Comparison of ENCODE assay signal across 16 cellular contexts in the genomic region with DNA sequence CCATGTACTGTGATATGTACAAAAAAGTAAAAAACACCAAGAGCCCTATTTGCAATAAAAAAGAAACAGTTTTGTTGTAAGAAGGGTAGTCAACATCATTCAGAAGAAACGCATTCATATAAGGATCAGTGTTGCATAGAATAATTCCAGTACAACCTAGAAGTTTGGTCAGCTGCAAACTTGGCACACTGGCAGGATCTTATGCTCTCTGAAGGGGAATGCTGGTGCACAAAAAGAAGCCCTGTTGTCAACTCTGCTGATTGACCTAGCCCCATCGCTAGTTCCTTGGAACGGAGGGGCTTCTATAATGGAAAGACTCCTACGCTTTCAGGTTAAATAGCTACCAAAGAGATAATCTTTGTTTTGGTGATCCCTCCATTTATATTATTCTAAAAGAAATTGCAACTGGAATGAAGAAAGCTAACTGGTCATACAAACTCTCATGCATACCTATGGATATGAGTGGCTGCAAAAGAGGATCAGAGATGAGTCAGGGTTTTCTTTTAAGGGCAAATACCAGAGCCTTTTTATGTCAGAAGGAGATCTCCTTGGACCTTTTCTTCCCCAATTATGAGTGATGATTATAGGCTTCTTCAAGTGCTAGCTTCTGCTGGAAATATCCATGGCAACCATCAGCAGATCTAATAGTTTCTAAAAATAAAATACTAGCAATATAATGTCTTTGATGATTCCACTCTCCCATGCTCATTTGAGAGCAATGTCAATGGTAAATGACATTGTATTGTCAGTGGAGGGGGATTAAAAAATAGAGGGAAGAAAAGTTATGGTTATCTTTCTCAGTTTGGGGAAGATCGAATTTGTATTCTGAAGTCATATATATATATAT.
DNase-seq lines count a peak whose midpoint lies in the region; ATAC-seq and TF ChIP-seq lines count a peak whose summit lies in the region.
"Had no signal": no experiment of that assay in that cellular context is flagged by ENCODE, and none has a peak within 500 bp of the region (broad histone marks: within the 10 kb centered on the region; RNA-seq: fewer than 3 reads in every experiment).

No MANE protein-coding gene starts in this region.

- intact Hi-C loops in IMR-90 (cut with micrococcal nuclease): no loop called here
- intact Hi-C loops in body of pancreas (cut with DNase I): no loop called here

- no peak overlapping the region for H2BK15ac ChIP-seq in IMR-90 (ENCODE audit: low read depth, low read length)

- H3K9me3 ChIP-seq in IMR-90 (ENCODE audit: control insufficient read depth, insufficient read depth, low read length) (no peaks in the 10 kb centered on the region), body of pancreas (no peaks in the 10 kb centered on the region)
- H3K9me3 ChIP-seq: BLaER1 treated with 17β-estradiol and CSF1 and Interleukin-3, amounts not matched to agents 10 nM and 100 nM; gastroesophageal sphincter; right atrium auricular region had no signal

- no peak overlapping the region for H2AK9ac ChIP-seq in IMR-90 (replicated peaks; ENCODE audit: low read depth, low read length, poor library complexity)

- H4K20me1 ChIP-seq in IMR-90 (ENCODE audit: insufficient read depth, low read length): no peaks in the 10 kb centered on the region
- H4K20me1 ChIP-seq: BLaER1 treated with 17β-estradiol and CSF1 and Interleukin-3, amounts not matched to agents 10 nM and 100 nM had no signal

- H3K4me1 ChIP-seq in IMR-90 (ENCODE audit: control insufficient read depth, insufficient read depth, low read length) (peaks cover 2% of the 10 kb centered on the region; the same call in 1 of the 2 replicates), body of pancreas (no peaks in the 10 kb centered on the region)
- H3K4me1 ChIP-seq: BLaER1 treated with 17β-estradiol and CSF1 and Interleukin-3, amounts not matched to agents 10 nM and 100 nM; gastroesophageal sphincter; right atrium auricular region had no signal

- peak overlapping the region; percentile 88 for H2AFZ ChIP-seq in IMR-90 (replicated peaks; ENCODE audit: low read length, poor library complexity)
- H2AFZ ChIP-seq: neural progenitor cell had no signal

- H2BK20ac ChIP-seq in IMR-90 (ENCODE audit: low read depth, low read length): peak overlapping the region; percentile 83; the same call in 1 of the 2 replicates

- H4K8ac ChIP-seq in IMR-90 (ENCODE audit: low read depth in 2 of 2, low read length in 2 of 2): peak overlapping the region in 1 of 2 experiments; percentile 56; a peak in 2 of 4 replicates

- peak overlapping the region; percentile 67 for H2BK5ac ChIP-seq in IMR-90 (ENCODE audit: low read depth, low read length, poor library complexity, severe bottlenecking)

- H3K36me3 ChIP-seq in IMR-90 (ENCODE audit: control insufficient read depth, insufficient read depth, low read length) (no peaks in the 10 kb centered on the region), brain microvascular endothelial cell (replicated peaks) (no peaks in the 10 kb centered on the region), body of pancreas (replicated peaks in 1 of 2; ENCODE audit: insufficient read depth in 1 of 2, low read depth in 2 of 2) (no peaks in the 10 kb centered on the region)
- H3K36me3 ChIP-seq: BLaER1 treated with 17β-estradiol and CSF1 and Interleukin-3, amounts not matched to agents 10 nM and 100 nM; gastroesophageal sphincter; neural progenitor cell; right atrium auricular region had no signal

- TF ChIP-seq CTCF in IMR-90 (conservative IDR thresholded peaks at IDR 0.05; ENCODE audit: low read depth, low read length) (no peak), brain microvascular endothelial cell (IDR thresholded peaks at IDR 0.05; ENCODE audit: low read depth, low read length, missing control alignments) (no peak), body of pancreas (IDR thresholded peaks at IDR 0.05) (no peak)

- no peak overlapping the region for H3K56ac ChIP-seq in IMR-90 (ENCODE audit: extremely low read depth, insufficient read depth, low read length)

- H3K9me1 ChIP-seq in IMR-90 (ENCODE audit: insufficient read depth, low read length): no peaks in the 10 kb centered on the region

- H2AK5ac ChIP-seq in IMR-90 (ENCODE audit: low read depth, low read length): no peak overlapping the region

- H3K23ac ChIP-seq in IMR-90 (ENCODE audit: low read depth, low read length): no peak overlapping the region

- no TSS peak for BruUV-seq in IMR-90 (replicated peaks; lab: Mats Ljungman, UMichigan)

- in situ Hi-C loops in IMR-90 (cut with MboI; ENCODE audit: low sequenced_read_pairs) (no loop called here), brain microvascular endothelial cell (cut with HindIII; ENCODE audit: low pct_ligation_motif_present, low sequenced_read_pairs) (no loop called here)

- H3K27me3 ChIP-seq in IMR-90 (ENCODE audit: control insufficient read depth, insufficient read depth, low read length) (no peaks in the 10 kb centered on the region), brain microvascular endothelial cell (replicated peaks) (no peaks in the 10 kb centered on the region), body of pancreas (no peaks in the 10 kb centered on the region)
- H3K27me3 ChIP-seq: BLaER1 treated with 17β-estradiol and CSF1 and Interleukin-3, amounts not matched to agents 10 nM and 100 nM; gastroesophageal sphincter; neural progenitor cell; right atrium auricular region had no signal

- TF ChIP-seq RAD21 in IMR-90 (IDR thresholded peaks at IDR 0.05; ENCODE audit: low read length): no peak

- H3K9ac ChIP-seq in IMR-90 (ENCODE audit: low read depth, low read length): no peak overlapping the region
- H3K9ac ChIP-seq: BLaER1 treated with 17β-estradiol and CSF1 and Interleukin-3, amounts not matched to agents 10 nM and 100 nM; neural progenitor cell had no signal

- TF ChIP-seq POLR2A in IMR-90 (IDR thresholded peaks at IDR 0.05; ENCODE audit: low read depth, low read length): no peak
- no peak for TF ChIP-seq POLR2A in body of pancreas (IDR thresholded peaks at IDR 0.05)

- peak overlapping the region; percentile 49; the same call in 1 of the 2 replicates for H2BK120ac ChIP-seq in IMR-90 (ENCODE audit: low read depth, low read length)

- no peak overlapping the region for H4K5ac ChIP-seq in IMR-90 (ENCODE audit: low read depth, low read length)

- POLR2A ChIA-PET in IMR-90 (lab: Charles Lee; ENCODE audit: unreplicated experiment): no interaction called here

- H3K4ac ChIP-seq in IMR-90 (ENCODE audit: low read depth, low read length): peak overlapping the region; percentile 33; the same call in 1 of the 2 replicates

- H4K91ac ChIP-seq in IMR-90 (ENCODE audit: insufficient read depth, low read depth, low read length): peak overlapping the region; percentile 16; the same call in 1 of the 2 replicates

- WGBS in IMR-90 (ENCODE audit: extremely low coverage in 2 of 2, insufficient read length in 1 of 2), 2 experiments: no CpG with 5 or more reads among the region's 5 CpGs
- 79 to 80% methylated on average over 5 of the region's 5 CpGs for WGBS in body of pancreas, 2 donors

- H3K14ac ChIP-seq in IMR-90 (replicated peaks; ENCODE audit: low read depth, low read length): peak overlapping the region; percentile 49; the same call in 1 of the 2 replicates

- H3K79me1 ChIP-seq in IMR-90 (ENCODE audit: low read depth in 1 of 2, low read length in 2 of 2): no peaks in the 10 kb centered on the region

- H3K27ac ChIP-seq in IMR-90 (ENCODE audit: insufficient read depth, low read length) (peak overlapping the region; percentile 29; the same call in 1 of the 2 replicates), brain microvascular endothelial cell (no peak overlapping the region), body of pancreas (no peak overlapping the region)
- H3K27ac ChIP-seq: BLaER1 treated with 17β-estradiol and CSF1 and Interleukin-3, amounts not matched to agents 10 nM and 100 nM; gastroesophageal sphincter; neural progenitor cell; right atrium auricular region had no signal

- H3K4me3 ChIP-seq in IMR-90 (ENCODE audit: insufficient read depth, low read depth, low read length) (no peak overlapping the region), brain microvascular endothelial cell (ENCODE audit: low read depth, low read length) (no peak overlapping the region), body of pancreas (no peak overlapping the region)
- H3K4me3 ChIP-seq: BLaER1 treated with 17β-estradiol and CSF1 and Interleukin-3, amounts not matched to agents 10 nM and 100 nM; gastroesophageal sphincter; neural progenitor cell; right atrium auricular region had no signal

- no peak overlapping the region for H3K18ac ChIP-seq in IMR-90 (ENCODE audit: low read depth, low read length)

- H3K4me2 ChIP-seq in IMR-90 (ENCODE audit: low read depth, low read length): no peak overlapping the region; the same call in 1 of the 2 replicates
- H3K4me2 ChIP-seq: BLaER1 treated with 17β-estradiol and CSF1 and Interleukin-3, amounts not matched to agents 10 nM and 100 nM; neural progenitor cell had no signal

- CTCF ChIA-PET in IMR-90 (lab: Yijun Ruan, JAX): interaction anchor here (0.8 kb wide), 1 partner anchor 55 kb away, joined by 3 read pairs; no protein-coding TSS in a partner anchor

- peak; percentile 94 for ATAC-seq in IMR-90 (ENCODE audit: low read depth)
- no peak for ATAC-seq in body of pancreas
- ATAC-seq: gastroesophageal sphincter had no signal

- DNase-seq in AG20443 (ENCODE audit: low spot score) (peak; percentile 26), IMR-90 (peak; percentile 84), brain microvascular endothelial cell (peak; percentile 69), kidney tubule cell (ENCODE audit: low spot score) (peak; percentile 43), iPS-NIHi7 (ENCODE audit: extremely low spot score) (no peak), body of pancreas (no peak), DMS153 (lab: John Stamatoyannopoulos, UW) (no peak), NCI-H187 treated with DMSO at 0.1 percent for 48 hours (lab: John Stamatoyannopoulos, UW) (no peak)
- DNase-seq: DMS53; MV-4-11; NCI-H82; stimulated activated CD4-positive, alpha-beta T cell treated with anti-CD3 and anti-CD28 coated beads, Interleukin-2, amount 100 ng/mL, for 24 hours had no signal

- dilution Hi-C loops in IMR-90 (cut with HindIII; ENCODE audit: low sequenced_read_pairs, unreplicated experiment): no loop called here

TF ChIP-seq in IMR-90, 13 proteins besides CTCF, POLR2A, EP300 and RAD21:
- TF ChIP-seq BHLHE40 (IDR thresholded peaks at IDR 0.05; ENCODE audit: low read depth, low read length): no peak
- TF ChIP-seq CHD1 (IDR thresholded peaks at IDR 0.05; ENCODE audit: low read depth, low read length): no peak
- TF ChIP-seq MAFK (IDR thresholded peaks at IDR 0.05; ENCODE audit: low read depth, low read length): peak; percentile 36; the same call in 1 of the 2 replicates
- TF ChIP-seq FOS (IDR thresholded peaks at IDR 0.05; ENCODE audit: low read depth, low read length): peak; percentile 53
TF ChIP-seq in IMR-90: peak in this region for 2.

Comparison
In these comparisons a context has a peak if more than half of its experiments do, and no peak if none do; other contexts are left out.
1. DNase-seq: peak in AG20443 (single experiment), IMR-90 (single experiment), brain microvascular endothelial cell (single experiment) and kidney tubule cell (single experiment); none in iPS-NIHi7 (single experiment), body of pancreas (0 of 4), DMS153 (single experiment) and NCI-H187 treated with DMSO at 0.1 percent for 48 hours (single experiment).